In the genomic region with DNA sequence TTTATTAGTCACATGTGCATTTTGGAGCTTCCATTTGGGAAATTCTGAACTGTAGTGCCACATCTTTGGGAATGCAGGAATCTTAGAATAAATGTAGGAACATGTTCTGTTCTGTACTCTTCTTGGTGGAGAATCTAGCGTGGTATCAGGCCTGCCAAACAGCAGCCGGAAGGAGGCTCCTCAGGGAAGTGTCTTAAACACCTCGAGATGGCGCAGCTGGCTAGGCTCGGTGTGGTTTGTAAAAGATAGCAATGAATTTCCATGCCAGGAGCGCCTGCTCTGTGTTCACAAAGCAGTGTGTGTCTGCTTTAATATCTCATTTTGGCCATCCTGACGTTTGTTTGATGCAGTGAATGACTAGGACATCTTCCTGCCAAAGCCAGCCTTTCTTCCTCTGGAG, we compare ENCODE assay signal across 14 cellular contexts.
A peak's percentile ranks its signal among the peaks of the same experiment; 100 is the strongest.
DNase-seq lines count a peak whose midpoint lies in the region; ATAC-seq and TF ChIP-seq lines count a peak whose summit lies in the region.
"Had no signal": no experiment of that assay in that cellular context is flagged by ENCODE, and none has a peak within 500 bp of the region (broad histone marks: within the 10 kb centered on the region; RNA-seq: fewer than 3 reads in every experiment).

No MANE protein-coding gene starts in this region.

- H3K36me3 Mint-ChIP-seq in brain, result peaks cover 58% of the 10 kb centered on the region

- H3K27ac Mint-ChIP-seq in brain, result peak overlapping the region in 4 of 5 experiments; percentile 6 to 96 (median 58)
- H3K27ac Mint-ChIP-seq: CD4-positive, alpha-beta T cell had no signal

- no peaks in the 10 kb centered on the region for H3K9me3 Mint-ChIP-seq in brain
- H3K9me3 Mint-ChIP-seq: CD4-positive, alpha-beta T cell had no signal

- H2BK12ac ChIP-seq in trophoblast cell (ENCODE audit: low read length), result no peak overlapping the region

- H3K36me3 ChIP-seq in trophoblast cell (ENCODE audit: control insufficient read depth in 1 of 2, insufficient read depth in 2 of 2, low read length in 2 of 2), result peaks cover 7 to 17% of the 10 kb centered on the region in 2 experiments
- peaks cover 37% of the 10 kb centered on the region for H3K36me3 ChIP-seq in lower lobe of right lung

- no peak overlapping the region for H2AK5ac ChIP-seq in trophoblast cell (ENCODE audit: low read length)

- H3K27me3 ChIP-seq in trophoblast cell (ENCODE audit: insufficient read depth, low read length) (no peaks in the 10 kb centered on the region), lower lobe of right lung (ENCODE audit: low read depth) (no peaks in the 10 kb centered on the region)
- H3K27me3 ChIP-seq: BE2C had no signal

- H4K8ac ChIP-seq in trophoblast cell (ENCODE audit: low read depth, low read length), result no peak overlapping the region

- H2BK5ac ChIP-seq in trophoblast cell (ENCODE audit: low read depth, low read length, poor library complexity), result no peak overlapping the region

- peaks cover under 1% of the 10 kb centered on the region for H3K9me3 ChIP-seq in trophoblast cell (ENCODE audit: insufficient read depth, low read depth, low read length)
- no peaks in the 10 kb centered on the region for H3K9me3 ChIP-seq in lower lobe of right lung
- H3K9me3 ChIP-seq: BE2C, Caco-2, HAP-1 had no signal

- no peak overlapping the region for H4K91ac ChIP-seq in trophoblast cell (ENCODE audit: low read depth, low read length)

- H3K79me2 ChIP-seq in trophoblast cell (ENCODE audit: control insufficient read depth, insufficient read depth, low read length, poor library complexity), result no peaks in the 10 kb centered on the region

- DNase-seq in middle frontal gyrus (ENCODE audit: extremely low spot score, low spot score), result peak; percentile 13
- no peak for DNase-seq in trophoblast cell
- no peak for DNase-seq in NCI-H2196 (lab: John Stamatoyannopoulos, UW; ENCODE audit: unreplicated experiment)
- no peak for DNase-seq in NCI-H510A (lab: John Stamatoyannopoulos, UW)
- DNase-seq in lower lobe of right lung, result no peak
- DNase-seq: ACHN; BE2C; C1 segment of cervical spinal cord; Caco-2; CD4-positive, alpha-beta T cell; GDM1; GM23248 had no signal

- TF ChIP-seq CTCF in brain (conservative IDR thresholded peaks at IDR 0.05) (no peak), lower lobe of right lung (IDR thresholded peaks at IDR 0.05) (no peak)

- ATAC-seq in lower lobe of right lung, result no peak

- WGBS in trophoblast cell (ENCODE audit: extremely low coverage, insufficient coverage, insufficient read length), result no CpG with 5 or more reads among the region's 7 CpGs

- H3K9ac ChIP-seq in trophoblast cell (ENCODE audit: low read length), result peak overlapping the region; percentile 21
- H3K9ac ChIP-seq: GM23248 had no signal

- no peak overlapping the region for H3K23ac ChIP-seq in trophoblast cell (ENCODE audit: low read length)

- no peak overlapping the region for H4K12ac ChIP-seq in trophoblast cell (ENCODE audit: low read depth, low read length)

- H3K4me2 ChIP-seq in trophoblast cell (ENCODE audit: low read length), result no peak overlapping the region

- H2AFZ ChIP-seq in trophoblast cell (ENCODE audit: insufficient read depth, low read length, poor library complexity), result no peak overlapping the region
- H2AFZ ChIP-seq: GM23248 had no signal

- peaks cover 0 to 4% of the 10 kb centered on the region in 2 experiments for H3K4me1 ChIP-seq in trophoblast cell (ENCODE audit: control insufficient read depth in 1 of 2, insufficient read depth in 2 of 2, low read length in 2 of 2)
- H3K4me1 ChIP-seq in lower lobe of right lung, result no peaks in the 10 kb centered on the region
- H3K4me1 ChIP-seq: BE2C, Caco-2, HAP-1 had no signal

- H2BK120ac ChIP-seq in trophoblast cell (ENCODE audit: insufficient read depth, low read length, poor library complexity), result no peak overlapping the region

- no peaks in the 10 kb centered on the region for H3K27me3 Mint-ChIP-seq in brain
- H3K27me3 Mint-ChIP-seq: CD4-positive, alpha-beta T cell had no signal

- no peak overlapping the region for H3K4me3 ChIP-seq in trophoblast cell (ENCODE audit: low read depth, low read length)
- no peak overlapping the region for H3K4me3 ChIP-seq in lower lobe of right lung
- H3K4me3 ChIP-seq: GM23248, HAP-1 had no signal

- no peak overlapping the region for H3K14ac ChIP-seq in trophoblast cell (ENCODE audit: low read length)

- peaks cover 30% of the 10 kb centered on the region for H3K4me1 Mint-ChIP-seq in brain

- H3K27ac ChIP-seq in trophoblast cell (ENCODE audit: low read depth, low read length), result no peak overlapping the region
- no peak overlapping the region for H3K27ac ChIP-seq in lower lobe of right lung
- H3K27ac ChIP-seq: GM23248 had no signal

- no peaks in the 10 kb centered on the region for H3K79me1 ChIP-seq in trophoblast cell (ENCODE audit: low read length)

- H3K4ac ChIP-seq in trophoblast cell (ENCODE audit: low read depth, low read length), result no peak overlapping the region

- intact Hi-C loops in lower lobe of right lung (cut with DNase I), result no loop called here

- H3K4me3 Mint-ChIP-seq in brain, result peak overlapping the region in 1 of 5 experiments; percentile 11
- H3K4me3 Mint-ChIP-seq: CD4-positive, alpha-beta T cell had no signal

- no peak overlapping the region for H3K18ac ChIP-seq in trophoblast cell (ENCODE audit: low read length)
